17 cellular contexts compared by ENCODE assay signal in genomic region chr13:49972709-49973108, GRCh38. TPM values are rescaled to one million over a fixed set of nuclear protein-coding genes. Genes with fewer than 3 reads are reported as not detected.
DNase-seq lines count a peak whose midpoint lies in the region; ATAC-seq and TF ChIP-seq lines count a peak whose summit lies in the region.
"Had no signal": no experiment of that assay in that cellular context is flagged by ENCODE, and none has a peak within 500 bp of the region (broad histone marks: within the 10 kb centered on the region; RNA-seq: fewer than 3 reads in every experiment).

No MANE protein-coding gene starts in this region.

- TF ChIP-seq CTCF in DND-41 (IDR thresholded peaks at IDR 0.05; ENCODE audit: borderline replicate concordance, extremely low read depth, low read length, poor library complexity, severe bottlenecking) = no peak

- peak overlapping the region; percentile 45 for H3K27ac Mint-ChIP-seq in T-helper 17 cell
- H3K27ac Mint-ChIP-seq in activated T-cell treated with anti-CD3 and anti-CD28 coated beads, Interleukin-2, amount 50 U/mL, for 24 hours = no peak overlapping the region
- H3K27ac Mint-ChIP-seq: CD8-positive, alpha-beta T cell had no signal

- H3K27ac ChIP-seq in DND-41 (ENCODE audit: low read length) = no peak overlapping the region
- H3K27ac ChIP-seq: BLaER1 treated with 17β-estradiol and CSF1 and Interleukin-3, amounts not matched to agents 10 nM and 100 nM; SJSA1 had no signal

- no peak overlapping the region for H3K4me3 Mint-ChIP-seq in T-helper 17 cell
- H3K4me3 Mint-ChIP-seq in activated T-cell treated with anti-CD3 and anti-CD28 coated beads, Interleukin-2, amount 50 U/mL, for 24 hours = no peak overlapping the region
- H3K4me3 Mint-ChIP-seq: CD8-positive, alpha-beta T cell had no signal

- H3K9me3 Mint-ChIP-seq in activated T-cell treated with anti-CD3 and anti-CD28 coated beads, Interleukin-2, amount 50 U/mL, for 24 hours = no peaks in the 10 kb centered on the region
- H3K9me3 Mint-ChIP-seq: CD8-positive, alpha-beta T cell had no signal

- no peaks in the 10 kb centered on the region for H3K79me2 ChIP-seq in DND-41 (ENCODE audit: insufficient read depth, low read length)

- intact Hi-C loops in left colon (cut with DNase I, micrococcal nuclease) = loop anchor here in 1 of 2 donors (10.0 kb wide), 2 partner anchors 562 to 1092 kb away; no protein-coding TSS in a partner anchor

- H3K4me3 ChIP-seq in DND-41 (ENCODE audit: low read depth in 1 of 2, low read length in 2 of 2) = no peak overlapping the region
- H3K4me3 ChIP-seq in mucosa of stomach (ENCODE audit: low read length) = no peak overlapping the region
- H3K4me3 ChIP-seq: BLaER1 treated with 17β-estradiol and CSF1 and Interleukin-3, amounts not matched to agents 10 nM and 100 nM; SJSA1 had no signal

- H3K9ac ChIP-seq in DND-41 (ENCODE audit: low read depth, low read length) (no peak overlapping the region), mucosa of stomach (ENCODE audit: low read length) (peak overlapping the region; percentile 49)
- H3K9ac ChIP-seq: BLaER1 treated with 17β-estradiol and CSF1 and Interleukin-3, amounts not matched to agents 10 nM and 100 nM had no signal

- no peaks in the 10 kb centered on the region for H4K20me1 ChIP-seq in DND-41 (ENCODE audit: insufficient read depth, low read length)
- H4K20me1 ChIP-seq: BLaER1 treated with 17β-estradiol and CSF1 and Interleukin-3, amounts not matched to agents 10 nM and 100 nM had no signal

- ATAC-seq in DND-41 (ENCODE audit: insufficient read depth, low read depth) = no peak
- ATAC-seq in T-helper 17 cell = no peak
- ATAC-seq in left colon = peak; percentile 82
- ATAC-seq in HG03108 (IDR thresholded peaks at IDR 0.05; ENCODE audit: unreplicated experiment) = no peak
- ATAC-seq: CD8-positive, alpha-beta T cell; Right ventricle myocardium inferior had no signal

- no peaks in the 10 kb centered on the region for H3K36me3 ChIP-seq in DND-41 (ENCODE audit: insufficient read depth, low read length)
- no peaks in the 10 kb centered on the region for H3K36me3 ChIP-seq in mucosa of stomach (ENCODE audit: control insufficient read depth, insufficient read depth, low read length)
- H3K36me3 ChIP-seq: SJSA1 had no signal

- H3K27me3 Mint-ChIP-seq in T-helper 17 cell = no peaks in the 10 kb centered on the region
- no peaks in the 10 kb centered on the region for H3K27me3 Mint-ChIP-seq in activated T-cell treated with anti-CD3 and anti-CD28 coated beads, Interleukin-2, amount 50 U/mL, for 24 hours

- H2AFZ ChIP-seq in DND-41 (ENCODE audit: low read depth, low read length) = 0 out of 2 replicates have a peak overlapping the region, but pooled peaks have one; percentile 5

- H3K27me3 ChIP-seq in DND-41 (ENCODE audit: insufficient read depth, low read length, poor library complexity) (no peaks in the 10 kb centered on the region), mucosa of stomach (ENCODE audit: control insufficient read depth, insufficient read depth, low read length) (no peaks in the 10 kb centered on the region)
- H3K27me3 ChIP-seq: BLaER1 treated with 17β-estradiol and CSF1 and Interleukin-3, amounts not matched to agents 10 nM and 100 nM; SJSA1 had no signal

- no peak for DNase-seq in DND-41
- no peak for DNase-seq in T-helper 17 cell
- DNase-seq in left colon = no peak
- DNase-seq in superior temporal gyrus (ENCODE audit: extremely low spot score) = no peak
- no peak for DNase-seq in activated T-cell treated with anti-CD3 and anti-CD28 coated beads, Interleukin-2, amount 50 U/mL, for 24 hours
- DNase-seq: CD8-positive, alpha-beta T cell; GDM1; Kasumi-1; NCI-H1694; NCI-H446; NCI-H526 had no signal

- H3K4me1 Mint-ChIP-seq in T-helper 17 cell = peaks cover 2% of the 10 kb centered on the region
- peaks cover 2% of the 10 kb centered on the region for H3K4me1 Mint-ChIP-seq in activated T-cell treated with anti-CD3 and anti-CD28 coated beads, Interleukin-2, amount 50 U/mL, for 24 hours (ENCODE audit: low read depth)

- no peaks in the 10 kb centered on the region for H3K36me3 Mint-ChIP-seq in T-helper 17 cell (ENCODE audit: low read depth)
- no peaks in the 10 kb centered on the region for H3K36me3 Mint-ChIP-seq in activated T-cell treated with anti-CD3 and anti-CD28 coated beads, Interleukin-2, amount 50 U/mL, for 24 hours (ENCODE audit: low read depth)
- H3K36me3 Mint-ChIP-seq: CD8-positive, alpha-beta T cell had no signal

- H3K9me3 ChIP-seq in DND-41 (ENCODE audit: insufficient read depth, low read length, severe bottlenecking) (no peaks in the 10 kb centered on the region), T-helper 17 cell (ENCODE audit: control insufficient read depth, low read length, poor library complexity, severe bottlenecking) (no peaks in the 10 kb centered on the region), mucosa of stomach (ENCODE audit: control insufficient read depth, low read length) (no peaks in the 10 kb centered on the region)
- H3K9me3 ChIP-seq: SJSA1 had no signal

- H3K4me1 ChIP-seq in DND-41 (ENCODE audit: insufficient read depth, low read length) (no peaks in the 10 kb centered on the region), mucosa of stomach (ENCODE audit: control insufficient read depth, insufficient read depth, low read length) (peaks cover 6% of the 10 kb centered on the region)

- no peak overlapping the region for H3K4me2 ChIP-seq in DND-41 (ENCODE audit: insufficient read depth, low read length)
- H3K4me2 ChIP-seq: BLaER1 treated with 17β-estradiol and CSF1 and Interleukin-3, amounts not matched to agents 10 nM and 100 nM had no signal

RNA-seq across cellular contexts. Expression of gene TRIM13, which starts 24.1 kb away (rescaled TPM):
- total RNA-seq in T-helper 17 cell = 10 to 100 TPM; 18.5 to 27.5 TPM
- total RNA-seq in left colon = 10 to 100 TPM; 26.0 to 32.8 TPM

RNA-seq across cellular contexts. Expression of gene SPRYD7, which starts 36.6 kb away (rescaled TPM):
- total RNA-seq in T-helper 17 cell (1 to 10 TPM in 1 of 2 donors, under 1 TPM in 1; 0.99 to 3.0 TPM), left colon (10 to 100 TPM; 12.9 to 15.1 TPM)

RNA-seq across cellular contexts. Expression of gene KCNRG, which starts 42.5 kb away (rescaled TPM):
- total RNA-seq in T-helper 17 cell = under 1 TPM; 0.60 to 0.91 TPM
- total RNA-seq in left colon = under 1 TPM; 0.55 to 0.92 TPM
- total RNA-seq: H4 had no signal
